In the genomic region with DNA sequence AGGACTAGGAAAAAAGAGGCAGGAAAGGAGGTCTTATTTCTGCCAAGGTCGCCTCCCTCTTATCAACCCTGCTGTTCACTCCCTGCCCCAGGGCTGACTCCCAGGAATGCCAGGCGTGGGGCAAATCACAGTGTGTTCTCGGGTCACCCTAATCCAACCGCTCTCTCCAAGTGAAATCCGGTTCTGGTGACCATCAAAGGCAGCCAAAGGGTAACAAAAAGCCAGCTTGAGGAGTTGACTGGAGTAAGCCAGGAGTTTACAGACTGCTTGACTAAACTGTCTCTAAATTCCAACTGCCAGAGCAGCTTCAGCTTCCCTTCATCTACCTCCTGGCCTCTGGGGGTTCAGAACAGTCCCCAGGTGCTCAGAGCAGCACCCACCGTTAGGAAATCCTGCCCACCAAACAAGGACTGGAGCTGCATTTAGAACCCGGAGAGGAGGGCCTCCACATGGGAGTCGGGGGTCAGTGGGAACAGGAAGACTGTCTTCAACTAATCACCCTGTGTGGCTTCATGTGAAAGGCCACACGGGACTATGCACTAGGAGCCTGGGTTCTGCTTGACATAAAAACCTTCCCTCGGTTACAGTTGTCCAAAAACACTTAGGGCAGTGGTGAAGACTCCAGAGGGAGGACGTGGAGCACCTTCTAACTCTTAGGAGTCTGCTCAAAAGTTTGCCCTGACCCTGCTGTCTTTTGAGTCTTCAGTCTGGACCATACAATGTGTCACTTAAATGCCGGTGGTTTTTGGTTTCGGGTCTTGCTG, we compare ENCODE assay signal across 1 cellular context.
TF ChIP-seq lines count a peak whose summit lies in the region.

No MANE protein-coding gene starts in this region.

TF ChIP-seq in HepG2, 621 proteins besides CTCF, POLR2A, EP300 and RAD21 (continued from another document):
- TF ChIP-seq ATF5 (CRISPR knock-in tag; IDR thresholded peaks at IDR 0.05; ENCODE audit: low read depth): peak; percentile 0; the same call in 1 of the 2 replicates
- TF ChIP-seq, protein P1, sequence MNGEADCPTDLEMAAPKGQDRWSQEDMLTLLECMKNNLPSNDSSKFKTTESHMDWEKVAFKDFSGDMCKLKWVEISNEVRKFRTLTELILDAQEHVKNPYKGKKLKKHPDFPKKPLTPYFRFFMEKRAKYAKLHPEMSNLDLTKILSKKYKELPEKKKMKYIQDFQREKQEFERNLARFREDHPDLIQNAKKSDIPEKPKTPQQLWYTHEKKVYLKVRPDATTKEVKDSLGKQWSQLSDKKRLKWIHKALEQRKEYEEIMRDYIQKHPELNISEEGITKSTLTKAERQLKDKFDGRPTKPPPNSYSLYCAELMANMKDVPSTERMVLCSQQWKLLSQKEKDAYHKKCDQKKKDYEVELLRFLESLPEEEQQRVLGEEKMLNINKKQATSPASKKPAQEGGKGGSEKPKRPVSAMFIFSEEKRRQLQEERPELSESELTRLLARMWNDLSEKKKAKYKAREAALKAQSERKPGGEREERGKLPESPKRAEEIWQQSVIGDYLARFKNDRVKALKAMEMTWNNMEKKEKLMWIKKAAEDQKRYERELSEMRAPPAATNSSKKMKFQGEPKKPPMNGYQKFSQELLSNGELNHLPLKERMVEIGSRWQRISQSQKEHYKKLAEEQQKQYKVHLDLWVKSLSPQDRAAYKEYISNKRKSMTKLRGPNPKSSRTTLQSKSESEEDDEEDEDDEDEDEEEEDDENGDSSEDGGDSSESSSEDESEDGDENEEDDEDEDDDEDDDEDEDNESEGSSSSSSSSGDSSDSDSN (CRISPR knock-in tag; IDR thresholded peaks at IDR 0.05): no peak
- no peak for TF ChIP-seq PTBP1 (IDR thresholded peaks at IDR 0.05; ENCODE audit: low read depth, low read length, poor library complexity, severe bottlenecking)
- 0 out of 2 replicates have a peak, but pooled peaks have one; percentile 7 for TF ChIP-seq ZNF770 (CRISPR knock-in tag; IDR thresholded peaks at IDR 0.05)
- TF ChIP-seq ETS1 (CRISPR knock-in tag; IDR thresholded peaks at IDR 0.05): no peak
- TF ChIP-seq ZBTB14 (CRISPR knock-in tag; IDR thresholded peaks at IDR 0.05): no peak
- no peak for TF ChIP-seq POLR2AphosphoS2 (IDR thresholded peaks at IDR 0.05; ENCODE audit: low read depth, low read length)
- no peak for TF ChIP-seq SNAI1 (CRISPR knock-in tag; IDR thresholded peaks at IDR 0.05; ENCODE audit: borderline replicate concordance)
- TF ChIP-seq HMGA1 (CRISPR knock-in tag; conservative IDR thresholded peaks at IDR 0.05): no peak
- TF ChIP-seq ZNF598 (CRISPR knock-in tag; IDR thresholded peaks at IDR 0.05; ENCODE audit: borderline replicate concordance): no peak
